ENCODE assay signal across 21 cellular contexts in genomic region chr2:100862081-100862480, GRCh38.
"Had no signal": no experiment of that assay in that cellular context is flagged by ENCODE, and none has a peak within 500 bp of the region (broad histone marks: within the 10 kb centered on the region; RNA-seq: fewer than 3 reads in every experiment).

No MANE protein-coding gene starts in this region.

- H2AFZ ChIP-seq: neural progenitor cell had no signal

- H3K4me3 ChIP-seq: esophagus squamous epithelium, gastrocnemius medialis, heart right ventricle, left lung, lower lobe of right lung, neural progenitor cell, pancreas, suprapubic skin, thyroid gland had no signal

- ATAC-seq: gastrocnemius medialis; left lung; lower lobe of right lung; natural killer cell treated with Interleukin-12 subunit alpha and Interleukin-12 subunit beta and Interleukin-15 and Interleukin-18, amount 100 ng/mL, for 72 hours; stimulated activated effector memory CD8-positive, alpha-beta T cell treated with anti-CD3 and anti-CD28 coated beads, Interleukin-12 subunit alpha, Interleukin-12 subunit beta, amount 100 ng/mL, for 72 hours; stimulated activated naive CD8-positive, alpha-beta T cell treated with anti-CD3 and anti-CD28 coated beads, Interleukin-15, Interleukin-2, amounts not matched to agents 100 U/mL and 50 U/mL, for 24 hours had no signal

- H3K27ac ChIP-seq: esophagus squamous epithelium, gastrocnemius medialis, heart right ventricle, left lung, lower lobe of right lung, neural progenitor cell, pancreas, suprapubic skin, thyroid gland had no signal

- DNase-seq: dermis blood vessel endothelial cell; esophagus squamous epithelium; gastrocnemius medialis; heart right ventricle; hypothalamus; islet precursor cell; left lung; lower lobe of right lung; nucleus accumbens; pancreas; right cardiac atrium; stimulated activated CD4-positive, alpha-beta T cell treated with anti-CD3 and anti-CD28 coated beads, Interleukin-4, amount 100 ng/mL, for 1 hour; stimulated activated CD8-positive, alpha-beta memory T cell treated with anti-CD3 and anti-CD28 coated beads, Interleukin-4, amount 100 ng/mL, for 48 hours; stimulated activated naive CD8-positive, alpha-beta T cell treated with anti-CD3 and anti-CD28 coated beads, Interleukin-15, Interleukin-2, amounts not matched to agents 100 U/mL and 50 U/mL, for 24 hours; thyroid gland had no signal

- H3K9ac ChIP-seq: neural progenitor cell had no signal

- FAIRE-seq: colon, pancreas, urothelium cell line had no signal

- H3K4me1 ChIP-seq: left lung, lower lobe of right lung, neural progenitor cell had no signal

- H3K4me2 ChIP-seq: neural progenitor cell had no signal

- H3K9me3 ChIP-seq: esophagus squamous epithelium, gastrocnemius medialis, left lung, lower lobe of right lung, pancreas, suprapubic skin, thyroid gland had no signal

- H3K27me3 ChIP-seq: esophagus squamous epithelium, gastrocnemius medialis, heart right ventricle, left lung, neural progenitor cell, pancreas, suprapubic skin, thyroid gland had no signal

- H3K36me3 ChIP-seq: esophagus squamous epithelium, gastrocnemius medialis, left lung, lower lobe of right lung, neural progenitor cell, pancreas, suprapubic skin, thyroid gland had no signal
